21 cellular contexts compared by ENCODE assay signal in genomic region chr9:113179839-113180238, GRCh38. TPM values are rescaled to one million over a fixed set of nuclear protein-coding genes. Genes with fewer than 3 reads are reported as not detected.
DNase-seq lines count a peak whose midpoint lies in the region; ATAC-seq and TF ChIP-seq lines count a peak whose summit lies in the region.
"Had no signal": no experiment of that assay in that cellular context is flagged by ENCODE, and none has a peak within 500 bp of the region (broad histone marks: within the 10 kb centered on the region; RNA-seq: fewer than 3 reads in every experiment).

No MANE protein-coding gene starts in this region.

- H3F3A ChIP-seq in MM.1S (ENCODE audit: insufficient read depth, low read length), result no peaks in the 10 kb centered on the region

- no peaks in the 10 kb centered on the region for H3K9me2 ChIP-seq in MM.1S (replicated peaks; ENCODE audit: insufficient read depth, low read length)
- H3K9me2 ChIP-seq: SK-N-SH had no signal

- H3K9me3 ChIP-seq in MM.1S (replicated peaks; ENCODE audit: insufficient read depth, low read length) (no peaks in the 10 kb centered on the region), right cardiac atrium (ENCODE audit: control insufficient read depth, low read length) (no peaks in the 10 kb centered on the region)
- H3K9me3 ChIP-seq: Peyer's patch, SK-N-SH had no signal

- DNase-seq in MM.1S (peak; percentile 69), right cardiac atrium (no peak), OCI-M2 (lab: John Stamatoyannopoulos, UW; ENCODE audit: unreplicated experiment) (no peak), NCI-H345 treated with DMSO at 0.1 percent for 48 hours (lab: John Stamatoyannopoulos, UW; ENCODE audit: unreplicated experiment) (no peak)
- no peak for DNase-seq in stimulated activated effector memory CD8-positive, alpha-beta T cell treated with anti-CD3 and anti-CD28 coated beads, Interleukin-12 subunit alpha, Interleukin-12 subunit beta, amount 100 ng/mL, for 72 hours (ENCODE audit: low spot score in 2 of 2)
- DNase-seq: DMS 273 treated with DMSO at 0.1 percent for 48 hours, GF-D8, NCI-H1048, NCI-H146, NCI-H2081, NCI-H524 treated with DMSO at 0.1 percent for 48 hours, Peyer's patch, SHP77, SK-N-SH, T-helper 1 cell had no signal

- H3K79me2 ChIP-seq in MM.1S (ENCODE audit: low read length), result no peaks in the 10 kb centered on the region

- H3K36me3 ChIP-seq in MM.1S (replicated peaks; ENCODE audit: insufficient read depth, low read length), result peaks cover 24% of the 10 kb centered on the region

- intact Hi-C loops in right cardiac atrium (cut with DNase I), result no loop called here

- H3K9ac ChIP-seq in MM.1S (ENCODE audit: low read length), result no peak overlapping the region
- H3K9ac ChIP-seq: KMS-11, SK-N-SH had no signal

- H3K4me3 ChIP-seq in MM.1S (ENCODE audit: low read length), result no peak overlapping the region
- H3K4me3 ChIP-seq in right cardiac atrium (ENCODE audit: low read length), result no peak overlapping the region
- H3K4me3 ChIP-seq: Peyer's patch had no signal

- 70% methylated on average over 1 of the region's 1 CpG for WGBS in right cardiac atrium

- H3K4me2 ChIP-seq in MM.1S (ENCODE audit: low read depth, low read length), result peak overlapping the region; percentile 14; the same call in 1 of the 2 replicates
- H3K4me2 ChIP-seq: KMS-11, SK-N-SH had no signal

- no peaks in the 10 kb centered on the region for H4K20me1 ChIP-seq in MM.1S (ENCODE audit: insufficient read depth, low read length)

- no peaks in the 10 kb centered on the region for H3K27me3 ChIP-seq in MM.1S (replicated peaks; ENCODE audit: insufficient read depth, low read length)
- no peaks in the 10 kb centered on the region for H3K27me3 ChIP-seq in right cardiac atrium (ENCODE audit: control insufficient read depth, insufficient read depth)
- H3K27me3 ChIP-seq: Peyer's patch had no signal

- H3K27ac ChIP-seq in MM.1S (ENCODE audit: low read length) (peak overlapping the region; percentile 14; the same call in 1 of the 2 replicates), right cardiac atrium (ENCODE audit: low read length) (no peak overlapping the region)
- H3K27ac ChIP-seq: C4-2B, KMS-11, Peyer's patch had no signal

- H3K4me1 ChIP-seq in MM.1S (ENCODE audit: low read length) (peaks cover 11% of the 10 kb centered on the region), right cardiac atrium (ENCODE audit: control insufficient read depth, insufficient read depth, low read length) (no peaks in the 10 kb centered on the region)

- no peak overlapping the region for H2AFZ ChIP-seq in MM.1S (ENCODE audit: low read length)

- peaks cover 100% of the 10 kb centered on the region for H3K36me3 Mint-ChIP-seq in stimulated activated effector memory CD8-positive, alpha-beta T cell treated with anti-CD3 and anti-CD28 coated beads, Interleukin-12 subunit alpha, Interleukin-12 subunit beta, amount 100 ng/mL, for 72 hours

- no peaks in the 10 kb centered on the region for H3K9me3 Mint-ChIP-seq in stimulated activated effector memory CD8-positive, alpha-beta T cell treated with anti-CD3 and anti-CD28 coated beads, Interleukin-12 subunit alpha, Interleukin-12 subunit beta, amount 100 ng/mL, for 72 hours

- ATAC-seq in GM18858 (IDR thresholded peaks at IDR 0.05; ENCODE audit: unreplicated experiment), result peak; percentile 51
- peak; percentile 76 for ATAC-seq in GM21529 (IDR thresholded peaks at IDR 0.05; ENCODE audit: unreplicated experiment)
- peak; percentile 29 to 64 for ATAC-seq in right cardiac atrium
- ATAC-seq in stimulated activated effector memory CD8-positive, alpha-beta T cell treated with anti-CD3 and anti-CD28 coated beads, Interleukin-12 subunit alpha, Interleukin-12 subunit beta, amount 100 ng/mL, for 72 hours, result no peak
- ATAC-seq in activated CD4-positive, CD25-positive, alpha-beta regulatory T cell treated with anti-CD3 and anti-CD28 coated beads, Interleukin-2, amount 50 U/mL, for 24 hours, result no peak
- ATAC-seq: HepG2 had no signal

- no peak overlapping the region for H3K27ac Mint-ChIP-seq in stimulated activated effector memory CD8-positive, alpha-beta T cell treated with anti-CD3 and anti-CD28 coated beads, Interleukin-12 subunit alpha, Interleukin-12 subunit beta, amount 100 ng/mL, for 72 hours

- TF ChIP-seq CTCF in MM.1S (IDR thresholded peaks at IDR 0.05; ENCODE audit: low read length), result no peak

- no peak overlapping the region for H3K4me3 Mint-ChIP-seq in stimulated activated effector memory CD8-positive, alpha-beta T cell treated with anti-CD3 and anti-CD28 coated beads, Interleukin-12 subunit alpha, Interleukin-12 subunit beta, amount 100 ng/mL, for 72 hours

- H3K4me1 Mint-ChIP-seq in stimulated activated effector memory CD8-positive, alpha-beta T cell treated with anti-CD3 and anti-CD28 coated beads, Interleukin-12 subunit alpha, Interleukin-12 subunit beta, amount 100 ng/mL, for 72 hours, result no peaks in the 10 kb centered on the region

RNA-seq across cellular contexts. Expression of gene SLC31A2, which starts 29.0 kb away (rescaled TPM):
- total RNA-seq in right cardiac atrium, result 10 to 100 TPM in 3 of 4 donors, 1 to 10 TPM in 1; 8.8 to 10.9 (median 10.1) TPM
- 11.4 TPM for polyA plus RNA-seq in right cardiac atrium

RNA-seq across cellular contexts. Expression of gene FKBP15, which starts 41.2 kb away (rescaled TPM):
- 10 to 100 TPM; 19.5 to 21.2 (median 20.1) TPM for total RNA-seq in right cardiac atrium
- polyA plus RNA-seq in right cardiac atrium, result 11.0 TPM

RNA-seq across cellular contexts. Expression of gene SLC31A1, which starts 41.5 kb away (rescaled TPM):
- total RNA-seq in right cardiac atrium, result 10 to 100 TPM; 11.4 to 20.7 (median 13.7) TPM
- 6.0 TPM for polyA plus RNA-seq in right cardiac atrium

Comparison
In these comparisons a context has a peak if more than half of its experiments do, and no peak if none do; other contexts are left out.
1. ATAC-seq: peak in GM18858 (single experiment), GM21529 (single experiment) and right cardiac atrium (2 of 2); none in stimulated activated effector memory CD8-positive, alpha-beta T cell treated with anti-CD3 and anti-CD28 coated beads, Interleukin-12 subunit alpha, Interleukin-12 subunit beta, amount 100 ng/mL, for 72 hours (single experiment) and activated CD4-positive, CD25-positive, alpha-beta regulatory T cell treated with anti-CD3 and anti-CD28 coated beads, Interleukin-2, amount 50 U/mL, for 24 hours (0 of 2).